ENCODE assay signal across 1 cellular context in genomic region chr14:33717866-33718265, GRCh38.
A peak's percentile ranks its signal among the peaks of the same experiment; 100 is the strongest.
TF ChIP-seq lines count a peak whose summit lies in the region.

No MANE protein-coding gene starts in this region.

TF ChIP-seq in HepG2, 621 proteins besides CTCF, POLR2A, EP300 and RAD21:
- TF ChIP-seq ZBTB40 (IDR thresholded peaks at IDR 0.05) (0 out of 2 replicates have a peak, but pooled peaks have one; percentile 14), ZBTB40 (CRISPR knock-in tag; IDR thresholded peaks at IDR 0.05) (no peak), ZNF362 (CRISPR knock-in tag; IDR thresholded peaks at IDR 0.05; ENCODE audit: borderline replicate concordance) (no peak), GABPB1 (CRISPR knock-in tag; IDR thresholded peaks at IDR 0.05) (no peak), KLF9 (CRISPR knock-in tag; IDR thresholded peaks at IDR 0.05; ENCODE audit: low read depth) (no peak)
